Comparison of ENCODE assay signal across 18 cellular contexts in genomic region chr4:168522829-168523228, GRCh38. TPM values are rescaled to one million over a fixed set of nuclear protein-coding genes. Genes with fewer than 3 reads are reported as not detected.
DNase-seq lines count a peak whose midpoint lies in the region; ATAC-seq and TF ChIP-seq lines count a peak whose summit lies in the region.
"Had no signal": no experiment of that assay in that cellular context is flagged by ENCODE, and none has a peak within 500 bp of the region (broad histone marks: within the 10 kb centered on the region; RNA-seq: fewer than 3 reads in every experiment).

No MANE protein-coding gene starts in this region.

- H2BK12ac ChIP-seq in mesenchymal stem cell (ENCODE audit: low read length in 2 of 2): no peak overlapping the region

- H3K4me1 ChIP-seq in right atrium auricular region: peaks cover 0 to 15% of the 10 kb centered on the region in 2 donors
- peaks cover 13% of the 10 kb centered on the region for H3K4me1 ChIP-seq in adipocyte (ENCODE audit: control insufficient read depth, insufficient read depth, low read length)
- peaks cover 2% of the 10 kb centered on the region for H3K4me1 ChIP-seq in mesenchymal stem cell (ENCODE audit: control insufficient read depth, insufficient read depth, low read depth, low read length)
- H3K4me1 ChIP-seq in smooth muscle cell (ENCODE audit: low read depth): peaks cover 14% of the 10 kb centered on the region

- H3K9me3 ChIP-seq in right atrium auricular region: no peaks in the 10 kb centered on the region
- H3K9me3 ChIP-seq in adipocyte (ENCODE audit: control insufficient read depth, low read length): no peaks in the 10 kb centered on the region
- H3K9me3 ChIP-seq in mesenchymal stem cell (ENCODE audit: control insufficient read depth, low read length): no peaks in the 10 kb centered on the region
- no peaks in the 10 kb centered on the region for H3K9me3 ChIP-seq in smooth muscle cell (replicated peaks; ENCODE audit: low read depth)
- H3K9me3 ChIP-seq in CD4-positive, alpha-beta T cell (ENCODE audit: control insufficient read depth, low read length): no peaks in the 10 kb centered on the region
- H3K9me3 ChIP-seq: A549, BE2C had no signal

- intact Hi-C loops in Right ventricle myocardium inferior (cut with DNase I): no loop called here
- intact Hi-C loops in CD4-positive, alpha-beta T cell (cut with DNase I, micrococcal nuclease): no loop called here

- no peak overlapping the region for H3K14ac ChIP-seq in mesenchymal stem cell (ENCODE audit: low read length in 2 of 2)

- H3K4me3 Mint-ChIP-seq in CD4-positive, alpha-beta T cell: no peak overlapping the region

- H4K91ac ChIP-seq in mesenchymal stem cell (ENCODE audit: low read length): no peak overlapping the region

- TF ChIP-seq CTCF in right atrium auricular region (IDR thresholded peaks at IDR 0.05) (no peak), smooth muscle cell (IDR thresholded peaks at IDR 0.05; ENCODE audit: borderline replicate concordance, insufficient read depth, poor library complexity, severe bottlenecking) (no peak)
- no peak for TF ChIP-seq CTCF in CD4-positive, alpha-beta T cell (IDR thresholded peaks at IDR 0.05)

- no peak overlapping the region for H3K18ac ChIP-seq in mesenchymal stem cell (ENCODE audit: low read depth in 1 of 2, low read length in 2 of 2)

- H3K9ac ChIP-seq in adipocyte (ENCODE audit: low read length) (no peak overlapping the region), mesenchymal stem cell (ENCODE audit: low read length) (no peak overlapping the region), smooth muscle cell (ENCODE audit: low read depth) (no peak overlapping the region)

- H3K23ac ChIP-seq in mesenchymal stem cell (ENCODE audit: low read length in 2 of 2): no peak overlapping the region

- H3K4me2 ChIP-seq in mesenchymal stem cell (ENCODE audit: low read length, poor library complexity, severe bottlenecking) (no peak overlapping the region), smooth muscle cell (peak overlapping the region; percentile 47)
- H3K4me2 ChIP-seq: PC-9 had no signal

- POLR2A ChIA-PET in CD4-positive, alpha-beta T cell (lab: Charles Lee): no interaction called here

- no peak overlapping the region for H2AK5ac ChIP-seq in mesenchymal stem cell (ENCODE audit: low read length, severe bottlenecking)

- H3K9me3 Mint-ChIP-seq in CD4-positive, alpha-beta T cell: no peaks in the 10 kb centered on the region

- H3K27me3 Mint-ChIP-seq in CD4-positive, alpha-beta T cell: peaks cover 17% of the 10 kb centered on the region

- H2BK15ac ChIP-seq in mesenchymal stem cell (ENCODE audit: low read depth, poor library complexity, severe bottlenecking): no peak overlapping the region

- no peak overlapping the region for H3K4ac ChIP-seq in mesenchymal stem cell (ENCODE audit: low read depth in 1 of 2, low read length in 2 of 2)

- H3K79me2 ChIP-seq in smooth muscle cell (ENCODE audit: low read depth): no peaks in the 10 kb centered on the region

- H3K27me3 ChIP-seq in right atrium auricular region (no peaks in the 10 kb centered on the region), adipocyte (replicated peaks; ENCODE audit: control insufficient read depth, insufficient read depth, low read length) (no peaks in the 10 kb centered on the region), mesenchymal stem cell (ENCODE audit: control insufficient read depth in 1 of 2, insufficient read depth in 1 of 2, low read length in 2 of 2) (no peaks in the 10 kb centered on the region), smooth muscle cell (ENCODE audit: low read depth) (no peaks in the 10 kb centered on the region)
- no peaks in the 10 kb centered on the region for H3K27me3 ChIP-seq in CD4-positive, alpha-beta T cell (ENCODE audit: control insufficient read depth, insufficient read depth, low read length)
- H3K27me3 ChIP-seq: BE2C, MG63 had no signal

- DNase-seq in right atrium auricular region (ENCODE audit: low spot score): no peak
- DNase-seq in Right ventricle myocardium inferior (ENCODE audit: missing footprints): no peak
- DNase-seq in adipocyte (ENCODE audit: low read depth): peak; percentile 65
- peak; percentile 67 for DNase-seq in mesenchymal stem cell
- DNase-seq in smooth muscle cell (lab: John Stamatoyannopoulos, UW; ENCODE audit: unreplicated experiment): no peak
- no peak for DNase-seq in NCI-H128 (lab: John Stamatoyannopoulos, UW; ENCODE audit: unreplicated experiment)
- no peak for DNase-seq in CD4-positive, alpha-beta T cell
- DNase-seq: BE2C, MG63, NCI-H1417 treated with DMSO at 0.1 percent for 48 hours, NCI-H1930, NCI-H748 treated with DMSO at 0.1 percent for 48 hours, PC-9, RPMI8226, SIG-M5 had no signal

- H2BK120ac ChIP-seq in mesenchymal stem cell (ENCODE audit: low read depth, low read length): no peak overlapping the region

- H4K8ac ChIP-seq in mesenchymal stem cell (ENCODE audit: low read length): no peak overlapping the region

- no peak overlapping the region for H3K27ac Mint-ChIP-seq in CD4-positive, alpha-beta T cell

- no peak overlapping the region for H3K4me3 ChIP-seq in right atrium auricular region
- H3K4me3 ChIP-seq in adipocyte (ENCODE audit: low read length): no peak overlapping the region
- no peak overlapping the region for H3K4me3 ChIP-seq in mesenchymal stem cell (ENCODE audit: insufficient read depth in 1 of 2, low read depth in 1 of 2, low read length in 2 of 2)
- H3K4me3 ChIP-seq in smooth muscle cell: no peak overlapping the region
- H3K4me3 ChIP-seq: A549, K562, MG63, PC-9 had no signal

- peaks cover 7% of the 10 kb centered on the region for H3F3A ChIP-seq in smooth muscle cell (ENCODE audit: low read depth)

- no peaks in the 10 kb centered on the region for H3K79me1 ChIP-seq in mesenchymal stem cell (replicated peaks; ENCODE audit: low read length, poor library complexity, severe bottlenecking)

- H3K36me3 Mint-ChIP-seq in CD4-positive, alpha-beta T cell (ENCODE audit: low read depth): no peaks in the 10 kb centered on the region

- H2AFZ ChIP-seq in mesenchymal stem cell (ENCODE audit: low read depth, low read length) (no peak overlapping the region), smooth muscle cell (ENCODE audit: low read depth) (no peak overlapping the region)
- H2AFZ ChIP-seq: PC-9 had no signal

- no peaks in the 10 kb centered on the region for H3K4me1 Mint-ChIP-seq in CD4-positive, alpha-beta T cell (ENCODE audit: low read depth)

- ATAC-seq in Right ventricle myocardium inferior (no peak), HG03039 (IDR thresholded peaks at IDR 0.05; ENCODE audit: unreplicated experiment) (no peak)
- ATAC-seq in CD4-positive, alpha-beta T cell (ENCODE audit: poor library complexity): no peak
- ATAC-seq: A549, K562 had no signal

- CTCF ChIA-PET in CD4-positive, alpha-beta T cell (lab: Charles Lee): interaction anchor here (0.8 kb wide), 1 partner anchor 19 kb away, joined by 3 read pairs; no protein-coding TSS in a partner anchor

- H3K27ac ChIP-seq in right atrium auricular region (peak overlapping the region; percentile 64 to 67), mesenchymal stem cell (ENCODE audit: low read length, poor library complexity, severe bottlenecking) (no peak overlapping the region), smooth muscle cell (ENCODE audit: low read depth) (peak overlapping the region; percentile 83)
- H3K27ac ChIP-seq in CD4-positive, alpha-beta T cell (ENCODE audit: low read depth, low read length): no peak overlapping the region
- H3K27ac ChIP-seq: PC-9 had no signal

- H3K36me3 ChIP-seq in right atrium auricular region: no peaks in the 10 kb centered on the region
- H3K36me3 ChIP-seq in adipocyte (ENCODE audit: control insufficient read depth, insufficient read depth, low read length, severe bottlenecking): no peaks in the 10 kb centered on the region
- H3K36me3 ChIP-seq in mesenchymal stem cell (ENCODE audit: control insufficient read depth in 1 of 2, insufficient read depth in 2 of 2, low read depth in 1 of 2, low read length in 2 of 2): no peaks in the 10 kb centered on the region
- H3K36me3 ChIP-seq in smooth muscle cell (ENCODE audit: low read depth): no peaks in the 10 kb centered on the region
- H3K36me3 ChIP-seq: BE2C, MG63 had no signal

- H2BK5ac ChIP-seq in mesenchymal stem cell (ENCODE audit: low read depth, low read length, poor library complexity, severe bottlenecking): no peak overlapping the region

- WGBS in mesenchymal stem cell: 24% methylated on average over 2 of the region's 2 CpGs
- 68% methylated on average over 2 of the region's 2 CpGs for WGBS in smooth muscle cell (ENCODE audit: low lambda C conversion rate)

- no peaks in the 10 kb centered on the region for H4K20me1 ChIP-seq in smooth muscle cell (ENCODE audit: low read depth)

RNA-seq across cellular contexts. Expression of gene PALLD, which starts 26.0 kb away (rescaled TPM):
- total RNA-seq in right atrium auricular region: 100 to 1,000 TPM; 764 to 782 TPM
- 977 TPM for total RNA-seq in Right ventricle myocardium inferior
- 109 TPM for polyA plus RNA-seq in mesenchymal stem cell (2013, experiment 1 of 2)
- polyA plus RNA-seq in mesenchymal stem cell (2013, experiment 2 of 2): 108 TPM
- total RNA-seq in smooth muscle cell: 412 and 415 TPM in 2 replicates
- 354 and 360 TPM in 2 replicates for polyA plus RNA-seq in smooth muscle cell
- under 1 TPM; 0.49 to 0.78 TPM for total RNA-seq in CD4-positive, alpha-beta T cell

RNA-seq across cellular contexts. Expression of gene DDX60L, which starts 42.5 kb away (rescaled TPM):
- total RNA-seq in right atrium auricular region (1 to 10 TPM; 6.3 to 7.7 TPM), Right ventricle myocardium inferior (8.6 TPM), smooth muscle cell (7.9 and 8.4 TPM in 2 replicates)
- polyA plus RNA-seq in mesenchymal stem cell (2013, experiment 1 of 2): 8.1 TPM
- 7.8 TPM for polyA plus RNA-seq in mesenchymal stem cell (2013, experiment 2 of 2)
- polyA plus RNA-seq in smooth muscle cell: 2.2 and 3.4 TPM in 2 replicates
- 10 to 100 TPM; 29.3 to 29.6 TPM for total RNA-seq in CD4-positive, alpha-beta T cell

Comparison
In these comparisons a context has a peak if more than half of its experiments do, and no peak if none do; other contexts are left out.
1. DNase-seq: peak in adipocyte (single experiment) and mesenchymal stem cell (single experiment); none in right atrium auricular region (single experiment), Right ventricle myocardium inferior (single experiment), smooth muscle cell (single experiment), NCI-H128 (single experiment) and CD4-positive, alpha-beta T cell (0 of 10).
2. H3K27ac ChIP-seq: peak in right atrium auricular region (2 of 2) and smooth muscle cell (single experiment); none in mesenchymal stem cell (single experiment) and CD4-positive, alpha-beta T cell (single experiment).
3. RNA of gene PALLD, which starts 26.0 kb away (total RNA-seq): 977 TPM in Right ventricle myocardium inferior (single experiment), 764 to 782 TPM in right atrium auricular region and 412 to 415 TPM in smooth muscle cell; 0.49 to 0.78 TPM in CD4-positive, alpha-beta T cell; every median in the first group is over 100 times any median in the second.